ENCODE assay signal across 8 cellular contexts in genomic region chr15:83747050-83747717, GRCh38.
DNase-seq lines count a peak whose midpoint lies in the region; ATAC-seq, FAIRE-seq and TF ChIP-seq lines count a peak whose summit lies in the region.

No MANE protein-coding gene starts in this region.

- intact Hi-C loops in right cardiac atrium (cut with DNase I) = loop anchor here in 3 of 4 donors (5.0 to 10.0 kb wide), 6 partner anchors 52 to 172 kb away; partner anchors contain the start of gene ADAMTSL3 (in 2 of the 3)

- H3K4me3 ChIP-seq in WERI-Rb-1 (ENCODE audit: low read depth, low read length) (no peak overlapping the region), right cardiac atrium (ENCODE audit: low read length) (no peak overlapping the region)

- H3K4me1 ChIP-seq in right cardiac atrium (ENCODE audit: control insufficient read depth, insufficient read depth, low read length) = peaks cover 5% of the 10 kb centered on the region

- no peak for TF ChIP-seq POLR2A in H54 (IDR thresholded peaks at IDR 0.05; ENCODE audit: low read depth, low read length)

- 0 out of 2 replicates have a peak, but pooled peaks have one; percentile 13 for TF ChIP-seq CTCF in WERI-Rb-1 (IDR thresholded peaks at IDR 0.05; ENCODE audit: low read depth, low read length)
- no peak for TF ChIP-seq CTCF in GM20000 (IDR thresholded peaks at IDR 0.05; ENCODE audit: extremely low read depth, missing control alignments)

- no peak for FAIRE-seq in H54 (lab: Jason Lieb, UNC)

- no peaks in the 10 kb centered on the region for H3K36me3 ChIP-seq in WERI-Rb-1

- H3K9me3 ChIP-seq in WERI-Rb-1 (ENCODE audit: severe bottlenecking) (no peaks in the 10 kb centered on the region), right cardiac atrium (ENCODE audit: control insufficient read depth, low read length) (no peaks in the 10 kb centered on the region)

- H3K27me3 ChIP-seq in WERI-Rb-1 (ENCODE audit: insufficient read depth, low read depth, severe bottlenecking) (no peaks in the 10 kb centered on the region), right cardiac atrium (ENCODE audit: control insufficient read depth, insufficient read depth) (no peaks in the 10 kb centered on the region)

- WGBS in right cardiac atrium = 16% methylated on average over 5 of the region's 5 CpGs

- H3K27ac ChIP-seq in WERI-Rb-1 (no peak overlapping the region), right cardiac atrium (ENCODE audit: low read length) (peak overlapping the region; percentile 89)

- DNase-seq in H54 (ENCODE audit: insufficient read length, low spot score) (peak; percentile 2), WERI-Rb-1 (no peak), right cardiac atrium (peak in 1 of 3 donors; percentile 26), smooth muscle cell of the brain vasculature (ENCODE audit: low read depth, low spot score) (peak; percentile 41), OCI-M2 (lab: John Stamatoyannopoulos, UW; ENCODE audit: unreplicated experiment) (no peak), GM20000 (ENCODE audit: low spot score) (no peak)
- no peak for DNase-seq in stimulated activated CD4-positive, alpha-beta T cell treated with anti-CD3 and anti-CD28 coated beads, Interleukin-4, amount 100 ng/mL, for 1 hour
- DNase-seq in effector CD8-positive, alpha-beta T cell (lab: John Stamatoyannopoulos, UW) = no peak

- peak; percentile 86 for ATAC-seq in right cardiac atrium

Comparison
In these comparisons a context has a peak if more than half of its experiments do, and no peak if none do; other contexts are left out.
1. DNase-seq: peak in H54 (single experiment) and smooth muscle cell of the brain vasculature (single experiment); none in WERI-Rb-1 (single experiment), stimulated activated CD4-positive, alpha-beta T cell treated with anti-CD3 and anti-CD28 coated beads, Interleukin-4, amount 100 ng/mL, for 1 hour (single experiment), effector CD8-positive, alpha-beta T cell (single experiment), OCI-M2 (single experiment) and GM20000 (single experiment).